In genomic region chr17:40312893-40313659, GRCh38 we compare ENCODE assay signal across 12 cellular contexts. TPM values are rescaled to one million over a fixed set of nuclear protein-coding genes. Genes with fewer than 3 reads are reported as not detected.
A peak's percentile ranks its signal among the peaks of the same experiment; 100 is the strongest.
DNase-seq lines count a peak whose midpoint lies in the region; ATAC-seq, FAIRE-seq and TF ChIP-seq lines count a peak whose summit lies in the region.
"Had no signal": no experiment of that assay in that cellular context is flagged by ENCODE, and none has a peak within 500 bp of the region (broad histone marks: within the 10 kb centered on the region; RNA-seq: fewer than 3 reads in every experiment).

No MANE protein-coding gene starts in this region.

- H2AFZ ChIP-seq in IMR-90 (replicated peaks; ENCODE audit: low read length, poor library complexity), result peak overlapping the region; percentile 65

- TF ChIP-seq POLR2A in A549 (IDR thresholded peaks at IDR 0.05; ENCODE audit: low read length), result no peak
- TF ChIP-seq POLR2A in IMR-90 (IDR thresholded peaks at IDR 0.05; ENCODE audit: low read depth, low read length), result no peak

- H2BK20ac ChIP-seq in IMR-90 (ENCODE audit: low read depth, low read length), result peak overlapping the region; percentile 80

- TF ChIP-seq RAD21 in A549 (conservative IDR thresholded peaks at IDR 0.05 in 1 of 2, IDR thresholded peaks at IDR 0.05 in 1 of 2) (no peak), IMR-90 (IDR thresholded peaks at IDR 0.05; ENCODE audit: low read length) (no peak)

- H3K4me3 ChIP-seq in A549, result no peak overlapping the region; the same call in 2 of the 3 replicates
- no peak overlapping the region for H3K4me3 ChIP-seq in IMR-90 (ENCODE audit: insufficient read depth, low read depth, low read length)
- H3K4me3 ChIP-seq: adrenal gland had no signal

- H3K79me1 ChIP-seq in IMR-90 (ENCODE audit: low read depth in 1 of 2, low read length in 2 of 2), result peaks cover 0 to 38% of the 10 kb centered on the region in 2 experiments; a peak in 2 of 4 replicates

- H3K4ac ChIP-seq in IMR-90 (ENCODE audit: low read depth, low read length), result peak overlapping the region; percentile 89

- no peak overlapping the region for H3K9ac ChIP-seq in IMR-90 (ENCODE audit: low read depth, low read length)

- 69% methylated on average over 4 of the region's 4 CpGs for WGBS in A549 (ENCODE audit: missing lambda C conversion rate)
- WGBS in IMR-90 (ENCODE audit: extremely low coverage in 2 of 2, insufficient read length in 1 of 2), 2 experiments, result no CpG with 5 or more reads among the region's 4 CpGs

- peak overlapping the region; percentile 99 for H3K4me2 ChIP-seq in A549
- no peak overlapping the region for H3K4me2 ChIP-seq in IMR-90 (ENCODE audit: low read depth, low read length)

- TF ChIP-seq CTCF in A549 (IDR thresholded peaks at IDR 0.05) (no peak), IMR-90 (conservative IDR thresholded peaks at IDR 0.05; ENCODE audit: low read depth, low read length) (no peak), omental fat pad (IDR thresholded peaks at IDR 0.05) (no peak)

- no peaks in the 10 kb centered on the region for H3K27me3 ChIP-seq in IMR-90 (ENCODE audit: control insufficient read depth, insufficient read depth, low read length)
- H3K27me3 ChIP-seq: adrenal gland had no signal

- peak overlapping the region; percentile 94 for H2AK9ac ChIP-seq in IMR-90 (replicated peaks; ENCODE audit: low read depth, low read length, poor library complexity)

- POLR2A ChIA-PET in A549 (lab: Yijun Ruan, JAX) (no interaction called here), IMR-90 (lab: Charles Lee; ENCODE audit: unreplicated experiment) (no interaction called here)

- CTCF ChIA-PET in A549 (lab: Yijun Ruan, JAX), result interaction anchor here (30.7 to 50.4 kb wide), 3 partner anchors 5 to 45 kb away, joined by 1069 to 2395 read pairs (median 1069); partner anchors contain the start of genes CDC6, GJD3 and RARA
- CTCF ChIA-PET in IMR-90 (lab: Yijun Ruan, JAX), result no interaction called here

- in situ Hi-C loops in IMR-90 (cut with MboI; ENCODE audit: low sequenced_read_pairs), result no loop called here

- H3K36me3 Mint-ChIP-seq in dendritic cell treated with granulocyte-macrophage colony-stimulating factor and Interleukin-4, amounts not matched to agents 40 ng/mL and 50 ng/mL, for 4 days (ENCODE audit: low read depth), result peaks cover 4% of the 10 kb centered on the region
- H3K36me3 Mint-ChIP-seq: CD8-positive, alpha-beta T cell had no signal

- no peak overlapping the region for H3K56ac ChIP-seq in IMR-90 (ENCODE audit: extremely low read depth, insufficient read depth, low read length)

- H3K14ac ChIP-seq in IMR-90 (replicated peaks; ENCODE audit: low read depth, low read length), result peak overlapping the region; percentile 86

- FAIRE-seq in A549 (lab: Jason Lieb, UNC), result no peak

- peak overlapping the region; percentile 68 for H2BK5ac ChIP-seq in IMR-90 (ENCODE audit: low read depth, low read length, poor library complexity, severe bottlenecking)

- H3K9me3 Mint-ChIP-seq in dendritic cell treated with granulocyte-macrophage colony-stimulating factor and Interleukin-4, amounts not matched to agents 40 ng/mL and 50 ng/mL, for 4 days, result no peaks in the 10 kb centered on the region
- H3K9me3 Mint-ChIP-seq: CD8-positive, alpha-beta T cell had no signal

- ATAC-seq in A549 (no peak), IMR-90 (ENCODE audit: low read depth) (no peak), omental fat pad (ENCODE audit: low FRiP score) (no peak), GM21529 (IDR thresholded peaks at IDR 0.05; ENCODE audit: unreplicated experiment) (no peak)
- ATAC-seq: CD8-positive, alpha-beta T cell; esophagus mucosa had no signal

- H3K18ac ChIP-seq in IMR-90 (ENCODE audit: low read depth, low read length), result peak overlapping the region; percentile 68; the same call in 1 of the 2 replicates

- peaks cover 4% of the 10 kb centered on the region for H3K27me3 Mint-ChIP-seq in dendritic cell treated with granulocyte-macrophage colony-stimulating factor and Interleukin-4, amounts not matched to agents 40 ng/mL and 50 ng/mL, for 4 days

- H4K8ac ChIP-seq in IMR-90 (ENCODE audit: low read depth in 2 of 2, low read length in 2 of 2), result peak overlapping the region; percentile 70; a peak in 2 of 4 replicates

- H3K36me3 ChIP-seq in IMR-90 (ENCODE audit: control insufficient read depth, insufficient read depth, low read length), result no peaks in the 10 kb centered on the region
- H3K36me3 ChIP-seq: adrenal gland had no signal

- TF ChIP-seq EP300 in A549 (IDR thresholded peaks at IDR 0.05), result no peak

- peak overlapping the region; percentile 53; the same call in 1 of the 2 replicates for H4K5ac ChIP-seq in IMR-90 (ENCODE audit: low read depth, low read length)

- BruUV-seq in IMR-90 (replicated peaks; lab: Mats Ljungman, UMichigan), result no TSS peak

- H4K20me1 ChIP-seq in IMR-90 (ENCODE audit: insufficient read depth, low read length), result 0 out of 2 replicates have a peak, but pooled peaks cover 3% of the 10 kb centered on the region

- peaks cover 40% of the 10 kb centered on the region for H3K4me1 Mint-ChIP-seq in dendritic cell treated with granulocyte-macrophage colony-stimulating factor and Interleukin-4, amounts not matched to agents 40 ng/mL and 50 ng/mL, for 4 days (ENCODE audit: low read depth)

- no peak overlapping the region for H3K4me3 Mint-ChIP-seq in dendritic cell treated with granulocyte-macrophage colony-stimulating factor and Interleukin-4, amounts not matched to agents 40 ng/mL and 50 ng/mL, for 4 days
- H3K4me3 Mint-ChIP-seq: CD8-positive, alpha-beta T cell had no signal

- H2BK15ac ChIP-seq in IMR-90 (ENCODE audit: low read depth, low read length), result peak overlapping the region; percentile 63; the same call in 2 of the 3 replicates

- peak overlapping the region; percentile 69 for H2BK120ac ChIP-seq in IMR-90 (ENCODE audit: low read depth, low read length)

- peaks cover 42% of the 10 kb centered on the region for H3K9me1 ChIP-seq in IMR-90 (ENCODE audit: insufficient read depth, low read length)

- H3K23ac ChIP-seq in IMR-90 (ENCODE audit: low read depth, low read length), result peak overlapping the region; percentile 53

- H3K27ac ChIP-seq in A549 (peak overlapping the region; percentile 95 to 97), IMR-90 (ENCODE audit: insufficient read depth, low read length) (no peak overlapping the region; the same call in 1 of the 2 replicates)

- intact Hi-C loops in IMR-90 (cut with micrococcal nuclease), result no loop called here
- intact Hi-C loops in dendritic cell treated with granulocyte-macrophage colony-stimulating factor and Interleukin-4, amounts not matched to agents 40 ng/mL and 50 ng/mL, for 4 days (cut with micrococcal nuclease), result no loop called here

- H2AK5ac ChIP-seq in IMR-90 (ENCODE audit: low read depth, low read length), result peak overlapping the region; percentile 91

- dilution Hi-C loops in IMR-90 (cut with HindIII; ENCODE audit: low sequenced_read_pairs, unreplicated experiment), result no loop called here

- H3K9me3 ChIP-seq in A549, result no peaks in the 10 kb centered on the region
- no peaks in the 10 kb centered on the region for H3K9me3 ChIP-seq in IMR-90 (ENCODE audit: control insufficient read depth, insufficient read depth, low read length)
- H3K9me3 ChIP-seq: adrenal gland had no signal

- H4K91ac ChIP-seq in IMR-90 (ENCODE audit: insufficient read depth, low read depth, low read length), result peak overlapping the region; percentile 61

- no peak for DNase-seq in A549 (ENCODE audit: low read depth in 1 of 2, low spot score in 1 of 2)
- DNase-seq in IMR-90, result no peak
- peak; percentile 19 for DNase-seq in omental fat pad (ENCODE audit: low spot score)
- DNase-seq in CD1c-positive myeloid dendritic cell (ENCODE audit: extremely low spot score), result no peak
- DNase-seq in stimulated activated CD4-positive, alpha-beta T cell treated with anti-CD3 and anti-CD28 coated beads, Interleukin-12 subunit alpha, Interleukin-12 subunit beta, amount 100 ng/mL, for 4 hours, result no peak
- no peak for DNase-seq in T-helper 9 cell
- DNase-seq: NK-92 treated with Interleukin-12 subunit alpha and Interleukin-12 subunit beta, amount 100 ng/mL, for 24 hours had no signal

- peak overlapping the region; percentile 71 for H3K27ac Mint-ChIP-seq in dendritic cell treated with granulocyte-macrophage colony-stimulating factor and Interleukin-4, amounts not matched to agents 40 ng/mL and 50 ng/mL, for 4 days

- H3K4me1 ChIP-seq in A549 (peaks cover 91% of the 10 kb centered on the region), IMR-90 (ENCODE audit: control insufficient read depth, insufficient read depth, low read length) (peaks cover 65% of the 10 kb centered on the region)

RNA-seq across cellular contexts. Expression of gene RARA, which starts 4.1 kb away (rescaled TPM):
- polyA plus RNA-seq in A549 (2011; rRNA removed) (8.6 and 9.9 TPM in 2 replicates), A549 (2017; fragmentation: RNase III; extraction: RNeasy Plus Mini Kit Qiagen cat#74134 plus additional on column Dnase treatment) (17.2 to 18.5 TPM (median 17.9 TPM) in 3 replicates), IMR-90 (2012; rRNA removed) (12.7 and 13.6 TPM in 2 replicates)
- polyA plus RNA-seq in A549 (2012; cell fraction: cytosol; rRNA removed), result 6.5 and 11.0 TPM in 2 replicates
- polyA plus RNA-seq in A549 (2012; cell fraction: nucleus; rRNA removed), result 17.6 and 21.1 TPM in 2 replicates
- 11.6 and 12.9 TPM in 2 replicates for polyA minus RNA-seq in A549 (2011; rRNA and poly(A)+ RNA removed)
- total RNA-seq in IMR-90 (2012; rRNA removed) (7.2 and 9.0 TPM in 2 replicates), omental fat pad (10 to 100 TPM; 26.7 to 61.5 (median 35.9) TPM)
- polyA plus RNA-seq in IMR-90 (2012; cell fraction: cytosol; rRNA removed), result 11.3 and 18.9 TPM in 2 replicates
- 11.5 and 14.7 TPM in 2 replicates for polyA plus RNA-seq in IMR-90 (2012; cell fraction: nucleus; rRNA removed; ENCODE audit: low replicate concordance)

RNA-seq across cellular contexts. Expression of gene CDC6, which starts 25.4 kb away (rescaled TPM):
- polyA plus RNA-seq in A549 (2011; rRNA removed), result 71.4 and 79.5 TPM in 2 replicates
- 41.7 and 44.4 TPM in 2 replicates for polyA plus RNA-seq in A549 (2012; cell fraction: cytosol; rRNA removed)
- polyA plus RNA-seq in A549 (2012; cell fraction: nucleus; rRNA removed), result 29.8 and 45.7 TPM in 2 replicates
- 66.6 to 67.5 TPM (median 67.0 TPM) in 3 replicates for polyA plus RNA-seq in A549 (2017; fragmentation: RNase III; extraction: RNeasy Plus Mini Kit Qiagen cat#74134 plus additional on column Dnase treatment)
- polyA minus RNA-seq in A549 (2011; rRNA and poly(A)+ RNA removed), result 27.0 and 28.3 TPM in 2 replicates
- 25.6 and 27.8 TPM in 2 replicates for total RNA-seq in IMR-90 (2012; rRNA removed)
- polyA plus RNA-seq in IMR-90 (2012; rRNA removed), result 13.8 and 15.3 TPM in 2 replicates
- 4.2 and 16.4 TPM in 2 replicates for polyA plus RNA-seq in IMR-90 (2012; cell fraction: cytosol; rRNA removed)
- 3.9 and 9.1 TPM in 2 replicates for polyA plus RNA-seq in IMR-90 (2012; cell fraction: nucleus; rRNA removed; ENCODE audit: low replicate concordance)
- total RNA-seq in omental fat pad, result 1 to 10 TPM in 2 of 4 donors, under 1 TPM in 2; 0.56 to 4.3 (median 1.7) TPM

RNA-seq across cellular contexts. Expression of gene GJD3, which starts 51.5 kb away (rescaled TPM):
- polyA plus RNA-seq in A549 (2011; rRNA removed) (0.09 TPM in 1 of 2 replicates, not detected in the other), A549 (2017; fragmentation: RNase III; extraction: RNeasy Plus Mini Kit Qiagen cat#74134 plus additional on column Dnase treatment) (0.40 to 1.2 TPM (median 0.70 TPM) in 3 replicates), IMR-90 (2012; rRNA removed) (0.10 and 0.39 TPM in 2 replicates)
- polyA plus RNA-seq in A549 (2012; cell fraction: cytosol; rRNA removed), result 0.21 and 0.41 TPM in 2 replicates
- 0.36 and 0.82 TPM in 2 replicates for polyA plus RNA-seq in A549 (2012; cell fraction: nucleus; rRNA removed)
- polyA minus RNA-seq in A549 (2011; rRNA and poly(A)+ RNA removed), result not detected in 2 replicates
- total RNA-seq in IMR-90 (2012; rRNA removed) (not detected in 2 replicates), omental fat pad (1 to 10 TPM in 1 of 4 donors, under 1 TPM in 1, not detected in 2; 0.60 to 2.0 TPM)
- polyA plus RNA-seq in IMR-90 (2012; cell fraction: cytosol; rRNA removed), result 0.11 and 1.0 TPM in 2 replicates
- 0.80 and 0.91 TPM in 2 replicates for polyA plus RNA-seq in IMR-90 (2012; cell fraction: nucleus; rRNA removed; ENCODE audit: low replicate concordance)
- total RNA-seq: CD8-positive, alpha-beta T cell had no signal
- polyA plus RNA-seq: adrenal gland had no signal
